9 cellular contexts compared by ENCODE assay signal in the genomic region with DNA sequence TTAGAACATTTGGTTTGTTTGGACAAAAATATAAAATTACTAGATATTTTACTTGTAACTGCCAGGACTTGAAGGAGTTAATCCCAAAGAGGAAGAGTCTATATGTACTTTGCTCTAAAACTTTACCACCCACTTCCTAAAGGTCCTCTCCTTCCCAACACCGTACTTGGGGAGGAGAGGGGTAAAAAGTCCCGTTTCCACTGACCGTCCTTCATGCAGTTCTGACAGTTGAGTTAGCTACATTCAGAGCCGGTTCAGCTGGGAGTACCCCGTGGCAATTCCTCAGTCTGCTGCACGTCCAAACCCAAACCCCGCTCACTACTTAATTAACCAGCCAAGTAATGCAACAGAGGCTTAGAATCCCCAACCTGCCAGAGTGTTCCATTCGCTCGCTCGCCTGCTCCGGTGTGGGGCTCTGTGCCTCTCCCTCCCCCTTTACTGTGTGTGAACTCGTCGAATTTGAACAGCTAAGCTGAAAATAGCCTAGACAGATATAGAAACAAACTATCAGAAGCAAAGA.
DNase-seq lines count a peak whose midpoint lies in the region; TF ChIP-seq lines count a peak whose summit lies in the region.
"Had no signal": no experiment of that assay in that cellular context is flagged by ENCODE, and none has a peak within 500 bp of the region (broad histone marks: within the 10 kb centered on the region; RNA-seq: fewer than 3 reads in every experiment).

No MANE protein-coding gene starts in this region.

- H3K9me3 ChIP-seq in endodermal cell (ENCODE audit: control insufficient read depth, low read length), result no peaks in the 10 kb centered on the region
- H3K9me3 ChIP-seq in mesodermal cell (ENCODE audit: control insufficient read depth, low read length), result no peaks in the 10 kb centered on the region
- no peaks in the 10 kb centered on the region for H3K9me3 ChIP-seq in stomach

- no peaks in the 10 kb centered on the region for H3K27me3 ChIP-seq in HL-60 (ENCODE audit: insufficient read depth, poor library complexity, severe bottlenecking)
- H3K27me3 ChIP-seq in endodermal cell (ENCODE audit: control insufficient read depth, insufficient read depth, low read length, poor library complexity, severe bottlenecking), result peaks cover 15% of the 10 kb centered on the region
- no peaks in the 10 kb centered on the region for H3K27me3 ChIP-seq in stomach

- intact Hi-C loops in stomach (cut with DNase I; ENCODE audit: low total_unique reads), result no loop called here

- peak overlapping the region; percentile 2 for H3K9ac ChIP-seq in endodermal cell (ENCODE audit: extremely low read depth, low read length, poor library complexity, severe bottlenecking)

- H3K4me3 ChIP-seq in HL-60 (replicated peaks; ENCODE audit: insufficient read depth, low read length) (peak overlapping the region; percentile 43), endodermal cell (ENCODE audit: low read length) (peak overlapping the region; percentile 88), mesodermal cell (ENCODE audit: extremely low read depth, insufficient read depth, low read length, poor library complexity, severe bottlenecking) (peak overlapping the region; percentile 46), stomach (peak overlapping the region; percentile 52 to 67 (median 63))

- H3K27me3 Mint-ChIP-seq in activated CD4-positive, alpha-beta T cell treated with anti-CD3 and anti-CD28 coated beads, Interleukin-2, amount 10 ng/mL, durations not matched to agents 7 days and 5 days, result no peaks in the 10 kb centered on the region
- H3K27me3 Mint-ChIP-seq in endodermal cell (ENCODE audit: insufficient read depth), result peaks cover 3% of the 10 kb centered on the region
- H3K27me3 Mint-ChIP-seq: IgD-negative memory B cell had no signal

- peaks cover 64% of the 10 kb centered on the region for H3K4me1 Mint-ChIP-seq in activated CD4-positive, alpha-beta T cell treated with anti-CD3 and anti-CD28 coated beads, Interleukin-2, amount 10 ng/mL, durations not matched to agents 7 days and 5 days
- H3K4me1 Mint-ChIP-seq in endodermal cell, result peaks cover 54% of the 10 kb centered on the region

- H3K9me3 Mint-ChIP-seq in activated CD4-positive, alpha-beta T cell treated with anti-CD3 and anti-CD28 coated beads, Interleukin-2, amount 10 ng/mL, durations not matched to agents 7 days and 5 days, result no peaks in the 10 kb centered on the region
- no peaks in the 10 kb centered on the region for H3K9me3 Mint-ChIP-seq in endodermal cell
- H3K9me3 Mint-ChIP-seq: IgD-negative memory B cell had no signal

- H3K27ac ChIP-seq in HL-60 (replicated peaks), result peak overlapping the region; percentile 68
- H3K27ac ChIP-seq in endodermal cell (ENCODE audit: low read depth, low read length), result peak overlapping the region; percentile 10
- H3K27ac ChIP-seq in mesodermal cell (ENCODE audit: low read depth, low read length, severe bottlenecking), result peak overlapping the region; percentile 54
- peak overlapping the region; percentile 86 to 99 (median 95) for H3K27ac ChIP-seq in stomach

- DNase-seq in COLO829 (ENCODE audit: low spot score) (peak; percentile 30), HL-60 (ENCODE audit: low read depth in 1 of 2, low spot score in 1 of 2) (peak in 1 of 2 experiments; percentile 34), endodermal cell (peak; percentile 65), stomach (no peak), NCI-H1694 (lab: John Stamatoyannopoulos, UW) (no peak), NCI-H2107 (lab: John Stamatoyannopoulos, UW) (no peak)
- DNase-seq in activated CD4-positive, alpha-beta T cell treated with anti-CD3 and anti-CD28 coated beads, Interleukin-2, amount 10 ng/mL, durations not matched to agents 7 days and 5 days, result peak; percentile 42

- no peak overlapping the region for H3K4me3 Mint-ChIP-seq in activated CD4-positive, alpha-beta T cell treated with anti-CD3 and anti-CD28 coated beads, Interleukin-2, amount 10 ng/mL, durations not matched to agents 7 days and 5 days
- H3K4me3 Mint-ChIP-seq in endodermal cell, result no peak overlapping the region
- H3K4me3 Mint-ChIP-seq: IgD-negative memory B cell had no signal

- no peak for TF ChIP-seq CTCF in HL-60 (IDR thresholded peaks at IDR 0.05; ENCODE audit: insufficient read depth, low read length)
- TF ChIP-seq CTCF in endodermal cell (conservative IDR thresholded peaks at IDR 0.05), result no peak
- TF ChIP-seq CTCF in stomach (IDR thresholded peaks at IDR 0.05), result no peak

- POLR2A ChIA-PET in activated CD4-positive, alpha-beta T cell treated with anti-CD3 and anti-CD28 coated beads, Interleukin-2, amount 10 ng/mL, durations not matched to agents 7 days and 5 days (lab: Charles Lee), result interaction anchor here (0.8 kb wide), 1 partner anchor 30 kb away, joined by 3 read pairs; no protein-coding TSS in a partner anchor

- H3K27ac Mint-ChIP-seq in activated CD4-positive, alpha-beta T cell treated with anti-CD3 and anti-CD28 coated beads, Interleukin-2, amount 10 ng/mL, durations not matched to agents 7 days and 5 days, result no peak overlapping the region
- H3K27ac Mint-ChIP-seq in endodermal cell, result no peak overlapping the region
- H3K27ac Mint-ChIP-seq: IgD-negative memory B cell had no signal

- H3K4me1 ChIP-seq in endodermal cell (ENCODE audit: control insufficient read depth, insufficient read depth, low read length), result peaks cover 14% of the 10 kb centered on the region
- H3K4me1 ChIP-seq in mesodermal cell (ENCODE audit: control insufficient read depth, insufficient read depth, low read length, poor library complexity, severe bottlenecking), result peaks cover 27% of the 10 kb centered on the region
- H3K4me1 ChIP-seq in stomach, result peaks cover 30 to 82% (median 60%) of the 10 kb centered on the region in 4 donors

- CTCF ChIA-PET in activated CD4-positive, alpha-beta T cell treated with anti-CD3 and anti-CD28 coated beads, Interleukin-2, amount 10 ng/mL, durations not matched to agents 7 days and 5 days (lab: Charles Lee), result interaction anchor here (0.6 to 2.8 kb wide), 5 partner anchors 9 to 348 kb away, joined by 3 to 9 read pairs (median 3); no protein-coding TSS in a partner anchor

- no peak for TF ChIP-seq POLR2A in stomach (IDR thresholded peaks at IDR 0.05)

- no peak for TF ChIP-seq EP300 in stomach (IDR thresholded peaks at IDR 0.05)

- 4 to 10% methylated on average over 4 to 13 of the region's 13 CpGs for WGBS in endodermal cell (ENCODE audit: insufficient coverage in 1 of 2, insufficient read length in 1 of 2), 2 experiments
- WGBS in mesodermal cell (ENCODE audit: insufficient coverage in 2 of 2), 2 experiments, result 0 to 3% methylated on average over 11 to 12 of the region's 13 CpGs
- 0 to 1% (median 1%) methylated on average over 13 of the region's 13 CpGs for whole genome bisulfite sequencing in stomach, 5 donors

- no peaks in the 10 kb centered on the region for H3K36me3 ChIP-seq in endodermal cell (ENCODE audit: control insufficient read depth, insufficient read depth, low read length)
- no peaks in the 10 kb centered on the region for H3K36me3 ChIP-seq in mesodermal cell (ENCODE audit: control insufficient read depth, insufficient read depth, low read length)
- no peaks in the 10 kb centered on the region for H3K36me3 ChIP-seq in stomach

- H3K36me3 Mint-ChIP-seq in activated CD4-positive, alpha-beta T cell treated with anti-CD3 and anti-CD28 coated beads, Interleukin-2, amount 10 ng/mL, durations not matched to agents 7 days and 5 days (ENCODE audit: low read depth), result peaks cover 15% of the 10 kb centered on the region
- no peaks in the 10 kb centered on the region for H3K36me3 Mint-ChIP-seq in endodermal cell (ENCODE audit: low read depth)
- H3K36me3 Mint-ChIP-seq: IgD-negative memory B cell had no signal

Comparison
In these comparisons a context has a peak if more than half of its experiments do, and no peak if none do; other contexts are left out.
1. DNase-seq: peak in COLO829 (single experiment), activated CD4-positive, alpha-beta T cell treated with anti-CD3 and anti-CD28 coated beads, Interleukin-2, amount 10 ng/mL, durations not matched to agents 7 days and 5 days (single experiment) and endodermal cell (single experiment); none in stomach (single experiment), NCI-H1694 (single experiment) and NCI-H2107 (single experiment).
2. H3K27ac ChIP-seq: peak in every context shown above with its lines; median percentile 95 in stomach; 68 in HL-60; 54 in mesodermal cell; 10 in endodermal cell.
3. Peak in every context shown above with its lines, with median percentiles within 50 percentile points of each other: H3K4me3 ChIP-seq.